ENCODE assay signal across 1 cellular context in the genomic region with DNA sequence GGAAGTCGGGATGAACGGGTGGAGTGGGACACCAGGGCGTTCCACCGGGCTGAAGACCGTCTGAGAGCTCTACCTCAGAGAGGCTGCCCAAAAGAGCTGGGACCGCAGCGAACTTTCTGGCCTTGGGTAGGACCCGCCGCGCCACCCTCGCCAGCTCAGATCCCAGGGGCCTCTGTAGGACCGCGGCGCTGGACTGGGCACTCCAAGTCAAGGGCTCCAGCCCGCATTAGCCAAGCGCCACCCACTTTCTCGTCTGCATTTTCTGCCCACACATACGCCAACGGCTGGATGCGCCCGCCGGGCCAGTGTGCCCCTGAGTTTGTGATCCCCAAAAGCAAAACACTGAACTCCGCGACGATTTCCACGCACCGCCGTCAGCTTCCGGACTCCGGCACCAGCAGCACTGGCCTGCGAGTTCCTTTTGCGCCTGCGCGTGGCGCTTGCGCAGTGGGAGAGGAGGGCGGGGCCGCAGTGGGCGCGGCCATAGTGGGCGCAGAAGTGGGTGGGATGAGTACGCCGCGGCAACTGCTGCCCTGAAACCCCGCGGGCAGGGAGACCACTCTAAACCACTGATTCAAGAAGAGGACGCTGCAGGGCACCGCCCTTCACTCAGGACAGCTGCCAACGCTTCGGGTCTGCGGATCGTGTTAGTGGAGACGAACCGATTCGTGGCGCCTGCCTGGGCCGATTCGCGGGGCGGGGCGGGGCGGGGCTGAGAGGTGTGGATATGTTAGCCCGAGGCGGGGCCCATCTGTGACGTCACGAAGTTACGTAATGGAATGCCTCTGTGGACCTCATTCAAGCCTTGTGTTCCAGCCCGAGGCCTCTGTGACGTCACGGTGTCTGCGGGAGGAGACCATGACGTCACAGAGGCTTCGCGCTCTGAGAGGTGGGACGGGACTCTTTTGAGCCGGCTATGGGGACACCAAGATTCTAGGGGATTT.
A peak's percentile ranks its signal among the peaks of the same experiment; 100 is the strongest.
TF ChIP-seq lines count a peak whose summit lies in the region.

No MANE protein-coding gene starts in this region.

TF ChIP-seq in HepG2, 621 proteins besides CTCF, POLR2A, EP300 and RAD21 (continued from another document and continues in another):
- TF ChIP-seq, protein P1, sequence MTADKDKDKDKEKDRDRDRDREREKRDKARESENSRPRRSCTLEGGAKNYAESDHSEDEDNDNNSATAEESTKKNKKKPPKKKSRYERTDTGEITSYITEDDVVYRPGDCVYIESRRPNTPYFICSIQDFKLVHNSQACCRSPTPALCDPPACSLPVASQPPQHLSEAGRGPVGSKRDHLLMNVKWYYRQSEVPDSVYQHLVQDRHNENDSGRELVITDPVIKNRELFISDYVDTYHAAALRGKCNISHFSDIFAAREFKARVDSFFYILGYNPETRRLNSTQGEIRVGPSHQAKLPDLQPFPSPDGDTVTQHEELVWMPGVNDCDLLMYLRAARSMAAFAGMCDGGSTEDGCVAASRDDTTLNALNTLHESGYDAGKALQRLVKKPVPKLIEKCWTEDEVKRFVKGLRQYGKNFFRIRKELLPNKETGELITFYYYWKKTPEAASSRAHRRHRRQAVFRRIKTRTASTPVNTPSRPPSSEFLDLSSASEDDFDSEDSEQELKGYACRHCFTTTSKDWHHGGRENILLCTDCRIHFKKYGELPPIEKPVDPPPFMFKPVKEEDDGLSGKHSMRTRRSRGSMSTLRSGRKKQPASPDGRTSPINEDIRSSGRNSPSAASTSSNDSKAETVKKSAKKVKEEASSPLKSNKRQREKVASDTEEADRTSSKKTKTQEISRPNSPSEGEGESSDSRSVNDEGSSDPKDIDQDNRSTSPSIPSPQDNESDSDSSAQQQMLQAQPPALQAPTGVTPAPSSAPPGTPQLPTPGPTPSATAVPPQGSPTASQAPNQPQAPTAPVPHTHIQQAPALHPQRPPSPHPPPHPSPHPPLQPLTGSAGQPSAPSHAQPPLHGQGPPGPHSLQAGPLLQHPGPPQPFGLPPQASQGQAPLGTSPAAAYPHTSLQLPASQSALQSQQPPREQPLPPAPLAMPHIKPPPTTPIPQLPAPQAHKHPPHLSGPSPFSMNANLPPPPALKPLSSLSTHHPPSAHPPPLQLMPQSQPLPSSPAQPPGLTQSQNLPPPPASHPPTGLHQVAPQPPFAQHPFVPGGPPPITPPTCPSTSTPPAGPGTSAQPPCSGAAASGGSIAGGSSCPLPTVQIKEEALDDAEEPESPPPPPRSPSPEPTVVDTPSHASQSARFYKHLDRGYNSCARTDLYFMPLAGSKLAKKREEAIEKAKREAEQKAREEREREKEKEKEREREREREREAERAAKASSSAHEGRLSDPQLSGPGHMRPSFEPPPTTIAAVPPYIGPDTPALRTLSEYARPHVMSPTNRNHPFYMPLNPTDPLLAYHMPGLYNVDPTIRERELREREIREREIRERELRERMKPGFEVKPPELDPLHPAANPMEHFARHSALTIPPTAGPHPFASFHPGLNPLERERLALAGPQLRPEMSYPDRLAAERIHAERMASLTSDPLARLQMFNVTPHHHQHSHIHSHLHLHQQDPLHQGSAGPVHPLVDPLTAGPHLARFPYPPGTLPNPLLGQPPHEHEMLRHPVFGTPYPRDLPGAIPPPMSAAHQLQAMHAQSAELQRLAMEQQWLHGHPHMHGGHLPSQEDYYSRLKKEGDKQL (CRISPR knock-in tag; IDR thresholded peaks at IDR 0.05; ENCODE audit: low read depth), result no peak
- TF ChIP-seq ZNF747 (CRISPR knock-in tag; IDR thresholded peaks at IDR 0.05; ENCODE audit: borderline replicate concordance) (no peak), SALL2 (CRISPR knock-in tag; IDR thresholded peaks at IDR 0.05) (peak; percentile 8; the same call in 1 of the 2 replicates), THAP11 (CRISPR knock-in tag; IDR thresholded peaks at IDR 0.05) (peak; percentile 91), FOXC1 (CRISPR knock-in tag; IDR thresholded peaks at IDR 0.05; ENCODE audit: borderline replicate concordance) (peak; percentile 68; the same call in 1 of the 2 replicates), ZFP82 (CRISPR knock-in tag; IDR thresholded peaks at IDR 0.05; ENCODE audit: borderline replicate concordance) (no peak; the same call in 1 of the 2 replicates), ZNF737 (CRISPR knock-in tag; IDR thresholded peaks at IDR 0.05; ENCODE audit: borderline replicate concordance) (peak; percentile 89; the same call in 1 of the 2 replicates), ZNF790 (CRISPR knock-in tag; IDR thresholded peaks at IDR 0.05; ENCODE audit: borderline replicate concordance) (peak; percentile 72; the same call in 1 of the 2 replicates), CBX5 (CRISPR knock-in tag; IDR thresholded peaks at IDR 0.05; ENCODE audit: borderline replicate concordance) (peak; percentile 62; the same call in 1 of the 2 replicates), BHLHE40 (IDR thresholded peaks at IDR 0.05; ENCODE audit: low read length) (no peak; the same call in 1 of the 2 replicates), FOXJ3 (CRISPR knock-in tag; IDR thresholded peaks at IDR 0.05; ENCODE audit: borderline replicate concordance) (peak; percentile 69; the same call in 1 of the 2 replicates), NFE2L2 (IDR thresholded peaks at IDR 0.05; ENCODE audit: low read length) (no peak), FOXK1 (CRISPR knock-in tag; IDR thresholded peaks at IDR 0.05; ENCODE audit: borderline replicate concordance, low read depth) (peak; percentile 52; the same call in 1 of the 2 replicates), SMC3 (IDR thresholded peaks at IDR 0.05; ENCODE audit: low read length) (no peak), GFI1 (CRISPR knock-in tag; IDR thresholded peaks at IDR 0.05; ENCODE audit: borderline replicate concordance) (peak; percentile 77; the same call in 1 of the 2 replicates), ZNF121 (CRISPR knock-in tag; IDR thresholded peaks at IDR 0.05) (0 out of 2 replicates have a peak, but pooled peaks have one; percentile 40), ZNF160 (CRISPR knock-in tag; IDR thresholded peaks at IDR 0.05) (peak; percentile 79), ERF (CRISPR knock-in tag; IDR thresholded peaks at IDR 0.05) (no peak; the same call in 1 of the 2 replicates), ATF7 (IDR thresholded peaks at IDR 0.05) (peak; percentile 99), ATF7 (CRISPR knock-in tag; IDR thresholded peaks at IDR 0.05) (peak; percentile 88), NCOR1 (IDR thresholded peaks at IDR 0.05; ENCODE audit: borderline replicate concordance, low read length) (no peak), GTF2F1 (IDR thresholded peaks at IDR 0.05; ENCODE audit: low read length) (no peak)
- TF ChIP-seq, protein P2, sequence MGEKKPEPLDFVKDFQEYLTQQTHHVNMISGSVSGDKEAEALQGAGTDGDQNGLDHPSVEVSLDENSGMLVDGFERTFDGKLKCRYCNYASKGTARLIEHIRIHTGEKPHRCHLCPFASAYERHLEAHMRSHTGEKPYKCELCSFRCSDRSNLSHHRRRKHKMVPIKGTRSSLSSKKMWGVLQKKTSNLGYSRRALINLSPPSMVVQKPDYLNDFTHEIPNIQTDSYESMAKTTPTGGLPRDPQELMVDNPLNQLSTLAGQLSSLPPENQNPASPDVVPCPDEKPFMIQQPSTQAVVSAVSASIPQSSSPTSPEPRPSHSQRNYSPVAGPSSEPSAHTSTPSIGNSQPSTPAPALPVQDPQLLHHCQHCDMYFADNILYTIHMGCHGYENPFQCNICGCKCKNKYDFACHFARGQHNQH (CRISPR knock-in tag; IDR thresholded peaks at IDR 0.05), result peak; percentile 32; the same call in 1 of the 2 replicates
- TF ChIP-seq, protein P3, sequence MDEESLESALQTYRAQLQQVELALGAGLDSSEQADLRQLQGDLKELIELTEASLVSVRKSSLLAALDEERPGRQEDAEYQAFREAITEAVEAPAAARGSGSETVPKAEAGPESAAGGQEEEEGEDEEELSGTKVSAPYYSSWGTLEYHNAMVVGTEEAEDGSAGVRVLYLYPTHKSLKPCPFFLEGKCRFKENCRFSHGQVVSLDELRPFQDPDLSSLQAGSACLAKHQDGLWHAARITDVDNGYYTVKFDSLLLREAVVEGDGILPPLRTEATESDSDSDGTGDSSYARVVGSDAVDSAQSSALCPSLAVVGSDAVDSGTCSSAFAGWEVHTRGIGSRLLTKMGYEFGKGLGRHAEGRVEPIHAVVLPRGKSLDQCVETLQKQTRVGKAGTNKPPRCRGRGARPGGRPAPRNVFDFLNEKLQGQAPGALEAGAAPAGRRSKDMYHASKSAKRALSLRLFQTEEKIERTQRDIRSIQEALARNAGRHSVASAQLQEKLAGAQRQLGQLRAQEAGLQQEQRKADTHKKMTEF (CRISPR knock-in tag; IDR thresholded peaks at IDR 0.05), result peak; percentile 85
- TF ChIP-seq, protein P4, sequence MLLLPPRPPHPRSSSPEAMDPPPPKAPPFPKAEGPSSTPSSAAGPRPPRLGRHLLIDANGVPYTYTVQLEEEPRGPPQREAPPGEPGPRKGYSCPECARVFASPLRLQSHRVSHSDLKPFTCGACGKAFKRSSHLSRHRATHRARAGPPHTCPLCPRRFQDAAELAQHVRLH (CRISPR knock-in tag; IDR thresholded peaks at IDR 0.05; ENCODE audit: borderline replicate concordance, low read depth), result peak; percentile 73; the same call in 1 of the 2 replicates
- TF ChIP-seq, protein P5, sequence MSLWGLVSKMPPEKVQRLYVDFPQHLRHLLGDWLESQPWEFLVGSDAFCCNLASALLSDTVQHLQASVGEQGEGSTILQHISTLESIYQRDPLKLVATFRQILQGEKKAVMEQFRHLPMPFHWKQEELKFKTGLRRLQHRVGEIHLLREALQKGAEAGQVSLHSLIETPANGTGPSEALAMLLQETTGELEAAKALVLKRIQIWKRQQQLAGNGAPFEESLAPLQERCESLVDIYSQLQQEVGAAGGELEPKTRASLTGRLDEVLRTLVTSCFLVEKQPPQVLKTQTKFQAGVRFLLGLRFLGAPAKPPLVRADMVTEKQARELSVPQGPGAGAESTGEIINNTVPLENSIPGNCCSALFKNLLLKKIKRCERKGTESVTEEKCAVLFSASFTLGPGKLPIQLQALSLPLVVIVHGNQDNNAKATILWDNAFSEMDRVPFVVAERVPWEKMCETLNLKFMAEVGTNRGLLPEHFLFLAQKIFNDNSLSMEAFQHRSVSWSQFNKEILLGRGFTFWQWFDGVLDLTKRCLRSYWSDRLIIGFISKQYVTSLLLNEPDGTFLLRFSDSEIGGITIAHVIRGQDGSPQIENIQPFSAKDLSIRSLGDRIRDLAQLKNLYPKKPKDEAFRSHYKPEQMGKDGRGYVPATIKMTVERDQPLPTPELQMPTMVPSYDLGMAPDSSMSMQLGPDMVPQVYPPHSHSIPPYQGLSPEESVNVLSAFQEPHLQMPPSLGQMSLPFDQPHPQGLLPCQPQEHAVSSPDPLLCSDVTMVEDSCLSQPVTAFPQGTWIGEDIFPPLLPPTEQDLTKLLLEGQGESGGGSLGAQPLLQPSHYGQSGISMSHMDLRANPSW (CRISPR knock-in tag; IDR thresholded peaks at IDR 0.05; ENCODE audit: borderline replicate concordance), result peak; percentile 54; the same call in 1 of the 2 replicates
- TF ChIP-seq, protein P6, sequence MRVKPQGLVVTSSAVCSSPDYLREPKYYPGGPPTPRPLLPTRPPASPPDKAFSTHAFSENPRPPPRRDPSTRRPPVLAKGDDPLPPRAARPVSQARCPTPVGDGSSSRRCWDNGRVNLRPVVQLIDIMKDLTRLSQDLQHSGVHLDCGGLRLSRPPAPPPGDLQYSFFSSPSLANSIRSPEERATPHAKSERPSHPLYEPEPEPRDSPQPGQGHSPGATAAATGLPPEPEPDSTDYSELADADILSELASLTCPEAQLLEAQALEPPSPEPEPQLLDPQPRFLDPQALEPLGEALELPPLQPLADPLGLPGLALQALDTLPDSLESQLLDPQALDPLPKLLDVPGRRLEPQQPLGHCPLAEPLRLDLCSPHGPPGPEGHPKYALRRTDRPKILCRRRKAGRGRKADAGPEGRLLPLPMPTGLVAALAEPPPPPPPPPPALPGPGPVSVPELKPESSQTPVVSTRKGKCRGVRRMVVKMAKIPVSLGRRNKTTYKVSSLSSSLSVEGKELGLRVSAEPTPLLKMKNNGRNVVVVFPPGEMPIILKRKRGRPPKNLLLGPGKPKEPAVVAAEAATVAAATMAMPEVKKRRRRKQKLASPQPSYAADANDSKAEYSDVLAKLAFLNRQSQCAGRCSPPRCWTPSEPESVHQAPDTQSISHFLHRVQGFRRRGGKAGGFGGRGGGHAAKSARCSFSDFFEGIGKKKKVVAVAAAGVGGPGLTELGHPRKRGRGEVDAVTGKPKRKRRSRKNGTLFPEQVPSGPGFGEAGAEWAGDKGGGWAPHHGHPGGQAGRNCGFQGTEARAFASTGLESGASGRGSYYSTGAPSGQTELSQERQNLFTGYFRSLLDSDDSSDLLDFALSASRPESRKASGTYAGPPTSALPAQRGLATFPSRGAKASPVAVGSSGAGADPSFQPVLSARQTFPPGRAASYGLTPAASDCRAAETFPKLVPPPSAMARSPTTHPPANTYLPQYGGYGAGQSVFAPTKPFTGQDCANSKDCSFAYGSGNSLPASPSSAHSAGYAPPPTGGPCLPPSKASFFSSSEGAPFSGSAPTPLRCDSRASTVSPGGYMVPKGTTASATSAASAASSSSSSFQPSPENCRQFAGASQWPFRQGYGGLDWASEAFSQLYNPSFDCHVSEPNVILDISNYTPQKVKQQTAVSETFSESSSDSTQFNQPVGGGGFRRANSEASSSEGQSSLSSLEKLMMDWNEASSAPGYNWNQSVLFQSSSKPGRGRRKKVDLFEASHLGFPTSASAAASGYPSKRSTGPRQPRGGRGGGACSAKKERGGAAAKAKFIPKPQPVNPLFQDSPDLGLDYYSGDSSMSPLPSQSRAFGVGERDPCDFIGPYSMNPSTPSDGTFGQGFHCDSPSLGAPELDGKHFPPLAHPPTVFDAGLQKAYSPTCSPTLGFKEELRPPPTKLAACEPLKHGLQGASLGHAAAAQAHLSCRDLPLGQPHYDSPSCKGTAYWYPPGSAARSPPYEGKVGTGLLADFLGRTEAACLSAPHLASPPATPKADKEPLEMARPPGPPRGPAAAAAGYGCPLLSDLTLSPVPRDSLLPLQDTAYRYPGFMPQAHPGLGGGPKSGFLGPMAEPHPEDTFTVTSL (CRISPR knock-in tag; IDR thresholded peaks at IDR 0.05; ENCODE audit: borderline replicate concordance), result no peak
- TF ChIP-seq, protein P7, sequence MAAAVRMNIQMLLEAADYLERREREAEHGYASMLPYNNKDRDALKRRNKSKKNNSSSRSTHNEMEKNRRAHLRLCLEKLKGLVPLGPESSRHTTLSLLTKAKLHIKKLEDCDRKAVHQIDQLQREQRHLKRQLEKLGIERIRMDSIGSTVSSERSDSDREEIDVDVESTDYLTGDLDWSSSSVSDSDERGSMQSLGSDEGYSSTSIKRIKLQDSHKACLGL (CRISPR knock-in tag; IDR thresholded peaks at IDR 0.05), result peak; percentile 85
- TF ChIP-seq, protein P8, sequence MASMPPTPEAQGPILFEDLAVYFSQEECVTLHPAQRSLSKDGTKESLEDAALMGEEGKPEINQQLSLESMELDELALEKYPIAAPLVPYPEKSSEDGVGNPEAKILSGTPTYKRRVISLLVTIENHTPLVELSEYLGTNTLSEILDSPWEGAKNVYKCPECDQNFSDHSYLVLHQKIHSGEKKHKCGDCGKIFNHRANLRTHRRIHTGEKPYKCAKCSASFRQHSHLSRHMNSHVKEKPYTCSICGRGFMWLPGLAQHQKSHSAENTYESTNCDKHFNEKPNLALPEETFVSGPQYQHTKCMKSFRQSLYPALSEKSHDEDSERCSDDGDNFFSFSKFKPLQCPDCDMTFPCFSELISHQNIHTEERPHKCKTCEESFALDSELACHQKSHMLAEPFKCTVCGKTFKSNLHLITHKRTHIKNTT (CRISPR knock-in tag; IDR thresholded peaks at IDR 0.05), result no peak
- TF ChIP-seq, protein P9, sequence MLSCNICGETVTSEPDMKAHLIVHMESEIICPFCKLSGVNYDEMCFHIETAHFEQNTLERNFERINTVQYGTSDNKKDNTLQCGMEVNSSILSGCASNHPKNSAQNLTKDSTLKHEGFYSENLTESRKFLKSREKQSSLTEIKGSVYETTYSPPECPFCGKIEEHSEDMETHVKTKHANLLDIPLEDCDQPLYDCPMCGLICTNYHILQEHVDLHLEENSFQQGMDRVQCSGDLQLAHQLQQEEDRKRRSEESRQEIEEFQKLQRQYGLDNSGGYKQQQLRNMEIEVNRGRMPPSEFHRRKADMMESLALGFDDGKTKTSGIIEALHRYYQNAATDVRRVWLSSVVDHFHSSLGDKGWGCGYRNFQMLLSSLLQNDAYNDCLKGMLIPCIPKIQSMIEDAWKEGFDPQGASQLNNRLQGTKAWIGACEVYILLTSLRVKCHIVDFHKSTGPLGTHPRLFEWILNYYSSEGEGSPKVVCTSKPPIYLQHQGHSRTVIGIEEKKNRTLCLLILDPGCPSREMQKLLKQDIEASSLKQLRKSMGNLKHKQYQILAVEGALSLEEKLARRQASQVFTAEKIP (CRISPR knock-in tag; IDR thresholded peaks at IDR 0.05; ENCODE audit: borderline replicate concordance), result no peak
